ENCODE assay signal across 13 cellular contexts in genomic region chr7:151009340-151010001, GRCh38. TPM values are rescaled to one million over a fixed set of nuclear protein-coding genes. Genes with fewer than 3 reads are reported as not detected.
A peak's percentile ranks its signal among the peaks of the same experiment; 100 is the strongest.
DNase-seq lines count a peak whose midpoint lies in the region; ATAC-seq and TF ChIP-seq lines count a peak whose summit lies in the region.
"Had no signal": no experiment of that assay in that cellular context is flagged by ENCODE, and none has a peak within 500 bp of the region (broad histone marks: within the 10 kb centered on the region; RNA-seq: fewer than 3 reads in every experiment).

No MANE protein-coding gene starts in this region.

- no CpG with 5 or more reads among the region's 20 CpGs for WGBS in gastroesophageal sphincter (ENCODE audit: low coverage in 1 of 2), 2 donors

- peaks cover 45% of the 10 kb centered on the region for H3K4me1 Mint-ChIP-seq in T-helper 1 cell treated with Interleukin-12 subunit alpha and Interleukin-12 subunit beta and Interleukin-4 antibody, amounts not matched to agents 30 μg/mL and 1 μg/mL, for 36 hours (ENCODE audit: low read depth)
- peaks cover 39% of the 10 kb centered on the region for H3K4me1 Mint-ChIP-seq in GM23338
- peaks cover 42 to 84% (median 72%) of the 10 kb centered on the region in 7 donors for H3K4me1 Mint-ChIP-seq in naive thymus-derived CD4-positive, alpha-beta T cell

- TF ChIP-seq CTCF in GM23338 (conservative IDR thresholded peaks at IDR 0.05; ENCODE audit: low read depth in 2 of 2) (peak in 1 of 2 experiments; percentile 69; a peak in 3 of 4 replicates), WERI-Rb-1 (IDR thresholded peaks at IDR 0.05; ENCODE audit: low read depth, low read length) (peak; percentile 20; the same call in 1 of the 2 replicates), gastroesophageal sphincter (IDR thresholded peaks at IDR 0.05) (no peak)

- no peak for TF ChIP-seq POLR2A in gastroesophageal sphincter (IDR thresholded peaks at IDR 0.05)

- H3K79me2 ChIP-seq in GM23338 (replicated peaks; ENCODE audit: insufficient read depth): no peaks in the 10 kb centered on the region

- CTCF ChIA-PET in naive thymus-derived CD4-positive, alpha-beta T cell (lab: Charles Lee): interaction anchor here (0.7 to 5.1 kb wide), 7 partner anchors 9 to 140 kb away, joined by 3 to 29 read pairs (median 8); partner anchors contain the start of gene NOS3

- H3K9me3 ChIP-seq in WERI-Rb-1 (ENCODE audit: severe bottlenecking): no peaks in the 10 kb centered on the region
- H3K9me3 ChIP-seq in naive thymus-derived CD4-positive, alpha-beta T cell (ENCODE audit: control insufficient read depth in 2 of 3, low read length in 3 of 3): no peaks in the 10 kb centered on the region
- no peaks in the 10 kb centered on the region for H3K9me3 ChIP-seq in gastroesophageal sphincter
- H3K9me3 ChIP-seq: left ventricle myocardium inferior, upper lobe of right lung had no signal

- DNase-seq in T-helper 1 cell (no peak), GM23338 (ENCODE audit: low spot score) (peak; percentile 62), WERI-Rb-1 (no peak), AG20443 (ENCODE audit: low spot score) (no peak), NCI-H1694 (lab: John Stamatoyannopoulos, UW) (no peak)
- no peak for DNase-seq in naive thymus-derived CD4-positive, alpha-beta T cell
- DNase-seq: NCI-H1417 treated with DMSO at 0.1 percent for 48 hours, NCI-H2227 treated with DMSO at 0.1 percent for 48 hours had no signal

- POLR2A ChIA-PET in naive thymus-derived CD4-positive, alpha-beta T cell (lab: Charles Lee): interaction anchor here (0.6 to 2.7 kb wide), 10 partner anchors 10 to 276 kb away, joined by 3 to 17 read pairs (median 4); partner anchors contain the start of gene ABCB8

- ATAC-seq in GM23338 (peak; percentile 11), gastroesophageal sphincter (no peak)
- no peak for ATAC-seq in naive thymus-derived CD4-positive, alpha-beta T cell

- H3F3A ChIP-seq in GM23338 (replicated peaks; ENCODE audit: low read depth): 0 out of 2 replicates have a peak, but pooled peaks cover 8% of the 10 kb centered on the region

- intact Hi-C loops in naive thymus-derived CD4-positive, alpha-beta T cell (cut with micrococcal nuclease): loop anchor here (5.0 kb wide), 3 partner anchors 218 to 687 kb away; partner anchors contain the start of genes ABCF2 (in 1 of the 2), ACTR3C (in 1 of the 2) and LRRC61 (in 1 of the 2)

- H3K27ac ChIP-seq in GM23338 (ENCODE audit: low read depth) (no peak overlapping the region), WERI-Rb-1 (no peak overlapping the region; the same call in 1 of the 2 replicates), gastroesophageal sphincter (no peak overlapping the region)
- peak overlapping the region; percentile 73 for H3K27ac ChIP-seq in naive thymus-derived CD4-positive, alpha-beta T cell (ENCODE audit: low read depth, low read length)
- H3K27ac ChIP-seq: upper lobe of right lung had no signal

- no peaks in the 10 kb centered on the region for H3K9me2 ChIP-seq in GM23338 (ENCODE audit: insufficient read depth)

- peak overlapping the region; percentile 55; the same call in 1 of the 2 replicates for H3K4me2 ChIP-seq in GM23338

- no peaks in the 10 kb centered on the region for H4K20me1 ChIP-seq in GM23338 (replicated peaks; ENCODE audit: insufficient read depth)

- no peaks in the 10 kb centered on the region for H3K9me3 Mint-ChIP-seq in T-helper 1 cell treated with Interleukin-12 subunit alpha and Interleukin-12 subunit beta and Interleukin-4 antibody, amounts not matched to agents 30 μg/mL and 1 μg/mL, for 36 hours
- H3K9me3 Mint-ChIP-seq in GM23338: no peaks in the 10 kb centered on the region
- peaks cover 0 to 4% (median 0%) of the 10 kb centered on the region in 11 donors for H3K9me3 Mint-ChIP-seq in naive thymus-derived CD4-positive, alpha-beta T cell

- H3K36me3 ChIP-seq in GM23338 (ENCODE audit: insufficient read depth): no peaks in the 10 kb centered on the region
- no peaks in the 10 kb centered on the region for H3K36me3 ChIP-seq in WERI-Rb-1
- no peaks in the 10 kb centered on the region for H3K36me3 ChIP-seq in naive thymus-derived CD4-positive, alpha-beta T cell (ENCODE audit: control insufficient read depth in 2 of 3, insufficient read depth in 3 of 3, low read length in 3 of 3)
- H3K36me3 ChIP-seq in gastroesophageal sphincter: no peaks in the 10 kb centered on the region
- H3K36me3 ChIP-seq: upper lobe of right lung had no signal

- no peak overlapping the region for H3K4me3 Mint-ChIP-seq in T-helper 1 cell treated with Interleukin-12 subunit alpha and Interleukin-12 subunit beta and Interleukin-4 antibody, amounts not matched to agents 30 μg/mL and 1 μg/mL, for 36 hours
- no peak overlapping the region for H3K4me3 Mint-ChIP-seq in GM23338
- H3K4me3 Mint-ChIP-seq in naive thymus-derived CD4-positive, alpha-beta T cell: peak overlapping the region in 2 of 10 donors; percentile 60 to 81

- peaks cover 5% of the 10 kb centered on the region for H3K36me3 Mint-ChIP-seq in T-helper 1 cell treated with Interleukin-12 subunit alpha and Interleukin-12 subunit beta and Interleukin-4 antibody, amounts not matched to agents 30 μg/mL and 1 μg/mL, for 36 hours (ENCODE audit: low read depth)
- H3K36me3 Mint-ChIP-seq in GM23338 (ENCODE audit: low read depth): peaks cover 3% of the 10 kb centered on the region; the same call in 1 of the 3 replicates
- peaks cover 0 to 11% (median 2%) of the 10 kb centered on the region in 5 donors for H3K36me3 Mint-ChIP-seq in naive thymus-derived CD4-positive, alpha-beta T cell

- H3K4me3 ChIP-seq in GM23338 (peak overlapping the region; percentile 23; the same call in 1 of the 2 replicates), WERI-Rb-1 (ENCODE audit: low read depth, low read length) (no peak overlapping the region), gastroesophageal sphincter (no peak overlapping the region)
- H3K4me3 ChIP-seq in naive thymus-derived CD4-positive, alpha-beta T cell (ENCODE audit: low read length): no peak overlapping the region

- H3K27me3 Mint-ChIP-seq in T-helper 1 cell treated with Interleukin-12 subunit alpha and Interleukin-12 subunit beta and Interleukin-4 antibody, amounts not matched to agents 30 μg/mL and 1 μg/mL, for 36 hours (ENCODE audit: low read depth): no peaks in the 10 kb centered on the region
- H3K27me3 Mint-ChIP-seq in GM23338 (ENCODE audit: insufficient read depth, low read depth, poor library complexity): peaks cover 21% of the 10 kb centered on the region
- no peaks in the 10 kb centered on the region for H3K27me3 Mint-ChIP-seq in naive thymus-derived CD4-positive, alpha-beta T cell

- H3K4me1 ChIP-seq in GM23338 (ENCODE audit: insufficient read depth) (peaks cover 24% of the 10 kb centered on the region), gastroesophageal sphincter (peaks cover 0 to 57% (median 14%) of the 10 kb centered on the region in 3 donors)
- H3K4me1 ChIP-seq in naive thymus-derived CD4-positive, alpha-beta T cell (ENCODE audit: control insufficient read depth in 2 of 2, insufficient read depth in 2 of 2, low read length in 2 of 2): peaks cover 56 to 71% of the 10 kb centered on the region in 2 donors

- H3K27ac Mint-ChIP-seq in T-helper 1 cell treated with Interleukin-12 subunit alpha and Interleukin-12 subunit beta and Interleukin-4 antibody, amounts not matched to agents 30 μg/mL and 1 μg/mL, for 36 hours: peak overlapping the region; percentile 15
- H3K27ac Mint-ChIP-seq in GM23338: no peak overlapping the region
- peak overlapping the region in 6 of 9 donors; percentile 43 to 99 (median 88) for H3K27ac Mint-ChIP-seq in naive thymus-derived CD4-positive, alpha-beta T cell

- TF ChIP-seq EP300 in gastroesophageal sphincter (IDR thresholded peaks at IDR 0.05): no peak

- 0 out of 2 replicates have a peak overlapping the region, but pooled peaks have one; percentile 23 for H2AFZ ChIP-seq in GM23338

- H3K27me3 ChIP-seq in GM23338 (ENCODE audit: insufficient read depth) (peaks cover 12% of the 10 kb centered on the region), WERI-Rb-1 (ENCODE audit: insufficient read depth, low read depth, severe bottlenecking) (no peaks in the 10 kb centered on the region), gastroesophageal sphincter (peaks cover 66% of the 10 kb centered on the region)
- H3K27me3 ChIP-seq in naive thymus-derived CD4-positive, alpha-beta T cell (ENCODE audit: control insufficient read depth in 2 of 2, insufficient read depth in 2 of 2, low read length in 2 of 2): no peaks in the 10 kb centered on the region

RNA-seq across cellular contexts. Expression of gene ATG9B, which starts 14.8 kb away (rescaled TPM):
- total RNA-seq in GM23338 (2014; rRNA removed; shearing (Covaris generic)): 1.2 and 2.2 TPM in 2 replicates
- 3.2 and 3.4 TPM in 2 replicates for polyA plus RNA-seq in GM23338 (2016; fragmentation: Nextera tagmentation; extraction: Ambion mirVana)
- total RNA-seq in naive thymus-derived CD4-positive, alpha-beta T cell: 10 to 100 TPM; 11.3 to 46.6 (median 20.9) TPM
- 10 to 100 TPM; 27.0 to 49.4 TPM for polyA plus RNA-seq in naive thymus-derived CD4-positive, alpha-beta T cell
- total RNA-seq in gastroesophageal sphincter: under 1 TPM in 2 of 4 donors, not detected in 2; 0.15 to 0.31 TPM
- total RNA-seq: A172, left ventricle myocardium inferior had no signal

RNA-seq across cellular contexts. Expression of gene NOS3, which starts 18.7 kb away (rescaled TPM):
- total RNA-seq in GM23338 (2014; rRNA removed; shearing (Covaris generic)): 6.1 and 13.3 TPM in 2 replicates
- polyA plus RNA-seq in GM23338 (2016; fragmentation: Nextera tagmentation; extraction: Ambion mirVana): 2.6 and 3.1 TPM in 2 replicates
- total RNA-seq in naive thymus-derived CD4-positive, alpha-beta T cell: 10 to 100 TPM in 1 of 5 experiments, 1 to 10 TPM in 4; 2.8 to 19.1 (median 7.9) TPM
- polyA plus RNA-seq in naive thymus-derived CD4-positive, alpha-beta T cell: 10 to 100 TPM in 1 of 2 donors, 1 to 10 TPM in 1; 4.6 to 12.7 TPM
- 10 to 100 TPM in 2 of 4 donors, 1 to 10 TPM in 2; 6.8 to 29.4 (median 13.5) TPM for total RNA-seq in gastroesophageal sphincter

RNA-seq across cellular contexts. Expression of gene ABCB8, which starts 18.8 kb away (rescaled TPM):
- total RNA-seq in GM23338 (2014; rRNA removed; shearing (Covaris generic)): 27.1 and 41.1 TPM in 2 replicates
- 11.4 and 13.1 TPM in 2 replicates for polyA plus RNA-seq in GM23338 (2016; fragmentation: Nextera tagmentation; extraction: Ambion mirVana)
- 10 to 100 TPM; 59.7 to 88.0 (median 76.6) TPM for total RNA-seq in naive thymus-derived CD4-positive, alpha-beta T cell
- polyA plus RNA-seq in naive thymus-derived CD4-positive, alpha-beta T cell: 10 to 100 TPM; 13.8 to 18.6 TPM
- total RNA-seq in gastroesophageal sphincter: 10 to 100 TPM; 13.2 to 33.0 (median 18.8) TPM

RNA-seq across cellular contexts. Expression of gene KCNH2, which starts 31.4 kb away (rescaled TPM):
- total RNA-seq in GM23338 (2014; rRNA removed; shearing (Covaris generic)): 11.3 and 14.7 TPM in 2 replicates
- polyA plus RNA-seq in GM23338 (2016; fragmentation: Nextera tagmentation; extraction: Ambion mirVana): 2.6 and 2.9 TPM in 2 replicates
- total RNA-seq in naive thymus-derived CD4-positive, alpha-beta T cell: 1 to 10 TPM in 4 of 5 experiments, under 1 TPM in 1; 0.56 to 4.9 (median 3.2) TPM
- 1 to 10 TPM; 3.0 to 5.2 TPM for polyA plus RNA-seq in naive thymus-derived CD4-positive, alpha-beta T cell
- 10 to 100 TPM; 26.6 to 63.8 (median 36.3) TPM for total RNA-seq in gastroesophageal sphincter

RNA-seq across cellular contexts. Expression of gene ASIC3, which starts 38.9 kb away (rescaled TPM):
- 0.54 and 0.90 TPM in 2 replicates for total RNA-seq in GM23338 (2014; rRNA removed; shearing (Covaris generic))
- polyA plus RNA-seq in GM23338 (2016; fragmentation: Nextera tagmentation; extraction: Ambion mirVana): 0.87 and 1.4 TPM in 2 replicates
- 10 to 100 TPM in 4 of 5 experiments, 1 to 10 TPM in 1; 6.7 to 17.7 (median 13.7) TPM for total RNA-seq in naive thymus-derived CD4-positive, alpha-beta T cell
- polyA plus RNA-seq in naive thymus-derived CD4-positive, alpha-beta T cell: not detected
- total RNA-seq in gastroesophageal sphincter: 1 to 10 TPM in 3 of 4 donors, not detected in 1; 1.7 to 3.1 (median 2.1) TPM
